In genomic region chr14:34331728-34332623, GRCh38 we compare ENCODE assay signal across 9 cellular contexts.
DNase-seq lines count a peak whose midpoint lies in the region; ATAC-seq and TF ChIP-seq lines count a peak whose summit lies in the region.
"Had no signal": no experiment of that assay in that cellular context is flagged by ENCODE, and none has a peak within 500 bp of the region (broad histone marks: within the 10 kb centered on the region; RNA-seq: fewer than 3 reads in every experiment).

No MANE protein-coding gene starts in this region.

- peak; percentile 94 for TF ChIP-seq CTCF in neural crest cell (conservative IDR thresholded peaks at IDR 0.05)
- TF ChIP-seq CTCF in thoracic aorta (IDR thresholded peaks at IDR 0.05) = peak; percentile 43

- H3K4me3 Mint-ChIP-seq in neural crest cell = no peak overlapping the region
- H3K4me3 Mint-ChIP-seq: dendritic cell treated with granulocyte-macrophage colony-stimulating factor and Interleukin-4, amounts not matched to agents 40 ng/mL and 50 ng/mL, for 4 days had no signal

- ATAC-seq in GM19395 (IDR thresholded peaks at IDR 0.05; ENCODE audit: unreplicated experiment) (peak; percentile 88), HG03457 (IDR thresholded peaks at IDR 0.05; ENCODE audit: unreplicated experiment) (peak; percentile 62), thoracic aorta (ENCODE audit: insufficient number of reproducible peaks, low FRiP score, low read depth) (no peak)

- no peak overlapping the region for H3K27ac ChIP-seq in thoracic aorta

- peaks cover 21% of the 10 kb centered on the region for H3K4me1 Mint-ChIP-seq in neural crest cell

- H3K9me3 ChIP-seq in thoracic aorta = no peaks in the 10 kb centered on the region

- TF ChIP-seq POLR2A in erythroblast (IDR thresholded peaks at IDR 0.05; ENCODE audit: low read length) = no peak

- peak; percentile 46 for DNase-seq in COR-L47 (lab: John Stamatoyannopoulos, UW)
- peak; percentile 82 for DNase-seq in NCI-H69 (lab: John Stamatoyannopoulos, UW)
- peak; percentile 6 to 34 for DNase-seq in activated CD8-positive, alpha-beta memory T cell treated with anti-CD3 and anti-CD28 coated beads for 1 hour (ENCODE audit: extremely low read depth in 1 of 2, low read depth in 1 of 2)
- peak; percentile 41 to 67 for DNase-seq in erythroblast (lab: John Stamatoyannopoulos, UW)
- DNase-seq in neural crest cell (ENCODE audit: low read depth, low spot score) = peak; percentile 74
- no peak for DNase-seq in thoracic aorta (ENCODE audit: low spot score)

- H3K36me3 Mint-ChIP-seq in neural crest cell (ENCODE audit: low read depth) = no peaks in the 10 kb centered on the region

- no peaks in the 10 kb centered on the region for H3K9me3 Mint-ChIP-seq in neural crest cell
- H3K9me3 Mint-ChIP-seq: dendritic cell treated with granulocyte-macrophage colony-stimulating factor and Interleukin-4, amounts not matched to agents 40 ng/mL and 50 ng/mL, for 4 days had no signal

- no peak overlapping the region for H3K4me3 ChIP-seq in thoracic aorta

- no peaks in the 10 kb centered on the region for H3K27me3 ChIP-seq in thoracic aorta (replicated peaks; ENCODE audit: insufficient read depth)

- H3K27ac Mint-ChIP-seq in neural crest cell (ENCODE audit: unreplicated experiment) = no peak overlapping the region
- H3K27ac Mint-ChIP-seq: dendritic cell treated with granulocyte-macrophage colony-stimulating factor and Interleukin-4, amounts not matched to agents 40 ng/mL and 50 ng/mL, for 4 days had no signal

- H3K36me3 ChIP-seq in thoracic aorta = no peaks in the 10 kb centered on the region

- no peaks in the 10 kb centered on the region for H3K4me1 ChIP-seq in thoracic aorta (ENCODE audit: control insufficient read depth in 1 of 2, low read depth in 2 of 2)

- H3K27me3 Mint-ChIP-seq in neural crest cell (ENCODE audit: low read depth) = no peaks in the 10 kb centered on the region
- H3K27me3 Mint-ChIP-seq: dendritic cell treated with granulocyte-macrophage colony-stimulating factor and Interleukin-4, amounts not matched to agents 40 ng/mL and 50 ng/mL, for 4 days had no signal
